8 cellular contexts compared by ENCODE assay signal in genomic region chr6:144219056-144219685, GRCh38.
DNase-seq lines count a peak whose midpoint lies in the region; ATAC-seq and TF ChIP-seq lines count a peak whose summit lies in the region.

No MANE protein-coding gene starts in this region.

- peak; percentile 29 for TF ChIP-seq CTCF in HFF-Myc (IDR thresholded peaks at IDR 0.05; ENCODE audit: low read depth, low read length, missing control alignments)
- TF ChIP-seq CTCF in gastrocnemius medialis (IDR thresholded peaks at IDR 0.05 in 4 of 5, conservative IDR thresholded peaks at IDR 0.05 in 1 of 5) = peak in 3 of 5 experiments; percentile 47 to 55 (median 50)

- no peak for TF ChIP-seq POLR2A in gastrocnemius medialis (IDR thresholded peaks at IDR 0.05)

- intact Hi-C loops in gastrocnemius medialis (cut with DNase I; ENCODE audit: low total_unique reads) = loop anchor here (5.0 to 10.0 kb wide), 4 partner anchors 48 to 644 kb away; partner anchors contain the start of gene STX11

- H3K27ac ChIP-seq in gastrocnemius medialis = no peak overlapping the region

- ATAC-seq in gastrocnemius medialis = no peak

- H3K4me3 ChIP-seq in HFF-Myc (replicated peaks; ENCODE audit: low read depth, low read length) (no peak overlapping the region), gastrocnemius medialis (no peak overlapping the region)

- no peaks in the 10 kb centered on the region for H3K27me3 ChIP-seq in gastrocnemius medialis

- no peaks in the 10 kb centered on the region for H3K9me3 ChIP-seq in gastrocnemius medialis

- no peaks in the 10 kb centered on the region for H3K36me3 ChIP-seq in gastrocnemius medialis

- in situ Hi-C loops in gastrocnemius medialis (cut with MboI; ENCODE audit: low sequenced_read_pairs in 4 of 4) = loop anchor here (5.0 to 25.0 kb wide), 7 partner anchors 66 to 268 kb away; partner anchors contain the start of gene UTRN (in 2 of the 4)

- peaks cover 10 to 15% of the 10 kb centered on the region in 2 donors for H3K4me1 ChIP-seq in gastrocnemius medialis

- DNase-seq in DMS 273 treated with DMSO at 0.1 percent for 48 hours (lab: John Stamatoyannopoulos, UW) (peak; percentile 1), HFF-Myc (ENCODE audit: extremely low read depth, low read depth) (peak; percentile 12), RPMI7951 (ENCODE audit: low read depth) (peak; percentile 62), fibroblast of peridontal ligament (ENCODE audit: extremely low read depth) (peak; percentile 77), gastrocnemius medialis (no peak), COLO668 (lab: John Stamatoyannopoulos, UW; ENCODE audit: unreplicated experiment) (no peak), activated T-cell treated with anti-CD3 and anti-CD28 coated beads for 4 hours (no peak), mucosa of gallbladder (ENCODE audit: low spot score) (no peak)

Comparison
In these comparisons a context has a peak if more than half of its experiments do, and no peak if none do; other contexts are left out.
1. DNase-seq: peak in DMS 273 treated with DMSO at 0.1 percent for 48 hours (single experiment), HFF-Myc (single experiment), RPMI7951 (single experiment) and fibroblast of peridontal ligament (single experiment); none in gastrocnemius medialis (0 of 2), COLO668 (single experiment), activated T-cell treated with anti-CD3 and anti-CD28 coated beads for 4 hours (single experiment) and mucosa of gallbladder (single experiment).